ENCODE assay signal across 11 cellular contexts in genomic region chr12:67667276-67668073, GRCh38. TPM values are rescaled to one million over a fixed set of nuclear protein-coding genes. Genes with fewer than 3 reads are reported as not detected.
A peak's percentile ranks its signal among the peaks of the same experiment; 100 is the strongest.
DNase-seq lines count a peak whose midpoint lies in the region; ATAC-seq and TF ChIP-seq lines count a peak whose summit lies in the region.
"Had no signal": no experiment of that assay in that cellular context is flagged by ENCODE, and none has a peak within 500 bp of the region (broad histone marks: within the 10 kb centered on the region; RNA-seq: fewer than 3 reads in every experiment).

No MANE protein-coding gene starts in this region.

- H3K9me2 ChIP-seq in PC-9 (ENCODE audit: insufficient read depth): no peaks in the 10 kb centered on the region

- CTCF ChIA-PET in PC-9 (lab: Charles Lee): interaction anchor here (0.7 kb wide), 1 partner anchor 939 kb away, joined by 5 read pairs; no protein-coding TSS in a partner anchor

- H3K4me1 Mint-ChIP-seq in HFFc6 (ENCODE audit: low read depth): peaks cover 93% of the 10 kb centered on the region
- peaks cover 14% of the 10 kb centered on the region for H3K4me1 Mint-ChIP-seq in activated T-helper 2 cell treated with anti-CD3 and anti-CD28 coated beads, Interferon-gamma antibody, Interleukin-2, Interleukin-4, amounts not matched to agents 10 μg/mL and 5 μg/mL and 100 μg/mL, durations not matched to agents 14 hours and 24 hours and 36 hours (ENCODE audit: low read depth)

- POLR2A ChIA-PET in PC-9 (lab: Charles Lee; ENCODE audit: unreplicated experiment): no interaction called here

- no peak overlapping the region for H3K4me3 Mint-ChIP-seq in HFFc6
- no peak overlapping the region for H3K4me3 Mint-ChIP-seq in activated T-helper 2 cell treated with anti-CD3 and anti-CD28 coated beads, Interferon-gamma antibody, Interleukin-2, Interleukin-4, amounts not matched to agents 10 μg/mL and 5 μg/mL and 100 μg/mL, durations not matched to agents 14 hours and 24 hours and 36 hours (ENCODE audit: low read depth)

- WGBS in body of pancreas, 2 donors: 60 to 68% methylated on average over 8 of the region's 8 CpGs

- no peak overlapping the region for H3K4me3 ChIP-seq in body of pancreas
- no peak overlapping the region for H3K4me3 ChIP-seq in gastrocnemius medialis
- H3K4me3 ChIP-seq in PC-9: no peak overlapping the region

- H3F3A ChIP-seq in PC-9 (ENCODE audit: insufficient read depth, low read depth): peaks cover 18% of the 10 kb centered on the region; the same call in 1 of the 2 replicates

- DNase-seq in HFFc6 (no peak), body of pancreas (peak; percentile 23 to 53 (median 36)), left lobe of liver (ENCODE audit: low spot score) (peak; percentile 47), gastrocnemius medialis (peak; percentile 47 to 63), GM03348 (ENCODE audit: low spot score) (no peak), PC-9 (no peak), SIG-M5 treated with dmso at 0.1 percent for 504 hours (lab: John Stamatoyannopoulos, UW; ENCODE audit: unreplicated experiment) (no peak)
- no peak for DNase-seq in activated T-helper 2 cell treated with anti-CD3 and anti-CD28 coated beads, Interferon-gamma antibody, Interleukin-2, Interleukin-4, amounts not matched to agents 10 μg/mL and 5 μg/mL and 100 μg/mL, durations not matched to agents 14 hours and 24 hours and 36 hours (ENCODE audit: low spot score)
- DNase-seq: activated gamma-delta T cell, NCI-H187 had no signal

- H3K9me3 Mint-ChIP-seq in HFFc6: peaks cover 5% of the 10 kb centered on the region
- H3K9me3 Mint-ChIP-seq in activated T-helper 2 cell treated with anti-CD3 and anti-CD28 coated beads, Interferon-gamma antibody, Interleukin-2, Interleukin-4, amounts not matched to agents 10 μg/mL and 5 μg/mL and 100 μg/mL, durations not matched to agents 14 hours and 24 hours and 36 hours: peaks cover 6% of the 10 kb centered on the region

- peaks cover 2% of the 10 kb centered on the region for H3K27me3 Mint-ChIP-seq in HFFc6 (ENCODE audit: insufficient read depth)
- no peaks in the 10 kb centered on the region for H3K27me3 Mint-ChIP-seq in activated T-helper 2 cell treated with anti-CD3 and anti-CD28 coated beads, Interferon-gamma antibody, Interleukin-2, Interleukin-4, amounts not matched to agents 10 μg/mL and 5 μg/mL and 100 μg/mL, durations not matched to agents 14 hours and 24 hours and 36 hours (ENCODE audit: low read depth)

- H3K27me3 ChIP-seq in body of pancreas: no peaks in the 10 kb centered on the region
- H3K27me3 ChIP-seq in gastrocnemius medialis: no peaks in the 10 kb centered on the region
- no peaks in the 10 kb centered on the region for H3K27me3 ChIP-seq in PC-9 (ENCODE audit: insufficient read depth, low read depth)
- H3K27me3 ChIP-seq: neutrophil had no signal

- H3K9me3 ChIP-seq in body of pancreas (no peaks in the 10 kb centered on the region), gastrocnemius medialis (no peaks in the 10 kb centered on the region), PC-9 (ENCODE audit: insufficient read depth, low read depth) (no peaks in the 10 kb centered on the region)
- H3K9me3 ChIP-seq: neutrophil had no signal

- peaks cover 5% of the 10 kb centered on the region for H4K20me1 ChIP-seq in PC-9 (ENCODE audit: insufficient read depth)

- in situ Hi-C loops in gastrocnemius medialis (cut with MboI; ENCODE audit: low sequenced_read_pairs in 4 of 4): loop anchor here in 1 of 4 donors (25.0 kb wide), 1 partner anchor 270 kb away; no protein-coding TSS in a partner anchor

- no peak for TF ChIP-seq CTCF in HFFc6 (IDR thresholded peaks at IDR 0.05)
- TF ChIP-seq CTCF in body of pancreas (IDR thresholded peaks at IDR 0.05): no peak
- no peak for TF ChIP-seq CTCF in gastrocnemius medialis (IDR thresholded peaks at IDR 0.05 in 4 of 5, conservative IDR thresholded peaks at IDR 0.05 in 1 of 5)
- TF ChIP-seq CTCF in PC-9 (conservative IDR thresholded peaks at IDR 0.05): no peak

- H3K79me2 ChIP-seq in PC-9 (ENCODE audit: low read depth): peaks cover 21% of the 10 kb centered on the region

- H3K36me3 ChIP-seq in body of pancreas (replicated peaks in 1 of 2; ENCODE audit: insufficient read depth in 1 of 2, low read depth in 2 of 2): no peaks in the 10 kb centered on the region
- no peaks in the 10 kb centered on the region for H3K36me3 ChIP-seq in gastrocnemius medialis
- H3K36me3 ChIP-seq in PC-9 (ENCODE audit: low read depth): peaks cover 12% of the 10 kb centered on the region; the same call in 1 of the 2 replicates
- H3K36me3 ChIP-seq: neutrophil had no signal

- H2AFZ ChIP-seq in PC-9: no peak overlapping the region

- H3K27ac Mint-ChIP-seq in HFFc6: peak overlapping the region; percentile 29; the same call in 1 of the 2 replicates
- H3K27ac Mint-ChIP-seq in activated T-helper 2 cell treated with anti-CD3 and anti-CD28 coated beads, Interferon-gamma antibody, Interleukin-2, Interleukin-4, amounts not matched to agents 10 μg/mL and 5 μg/mL and 100 μg/mL, durations not matched to agents 14 hours and 24 hours and 36 hours: no peak overlapping the region

- H3K4me1 ChIP-seq in body of pancreas (peaks cover 15% of the 10 kb centered on the region), gastrocnemius medialis (peaks cover 59 to 72% of the 10 kb centered on the region in 2 donors), PC-9 (replicated peaks; ENCODE audit: insufficient read depth) (no peaks in the 10 kb centered on the region)

- H3K27ac ChIP-seq in body of pancreas (no peak overlapping the region), gastrocnemius medialis (peak overlapping the region; percentile 41 to 98 (median 54)), PC-9 (no peak overlapping the region)
- H3K27ac ChIP-seq: neutrophil had no signal

- H3K36me3 Mint-ChIP-seq in HFFc6 (ENCODE audit: low read depth): peaks cover 39% of the 10 kb centered on the region
- peaks cover 21% of the 10 kb centered on the region for H3K36me3 Mint-ChIP-seq in activated T-helper 2 cell treated with anti-CD3 and anti-CD28 coated beads, Interferon-gamma antibody, Interleukin-2, Interleukin-4, amounts not matched to agents 10 μg/mL and 5 μg/mL and 100 μg/mL, durations not matched to agents 14 hours and 24 hours and 36 hours (ENCODE audit: low read depth)

- no TSS peak for BruUV-seq in PC-9 (replicated peaks; lab: Mats Ljungman, UMichigan)

- TF ChIP-seq POLR2A in body of pancreas (IDR thresholded peaks at IDR 0.05) (no peak), gastrocnemius medialis (IDR thresholded peaks at IDR 0.05) (no peak)

- ATAC-seq in body of pancreas: no peak
- ATAC-seq in left lobe of liver: peak; percentile 94
- peak; percentile 56 to 69 for ATAC-seq in gastrocnemius medialis

- intact Hi-C loops in body of pancreas (cut with DNase I): no loop called here
- intact Hi-C loops in gastrocnemius medialis (cut with DNase I; ENCODE audit: low total_unique reads): no loop called here
- intact Hi-C loops in PC-9 (cut with micrococcal nuclease; ENCODE audit: unreplicated experiment): no loop called here
- intact Hi-C loops in activated T-helper 2 cell treated with anti-CD3 and anti-CD28 coated beads, Interferon-gamma antibody, Interleukin-2, Interleukin-4, amounts not matched to agents 10 μg/mL and 5 μg/mL and 100 μg/mL, durations not matched to agents 14 hours and 24 hours and 36 hours (cut with micrococcal nuclease): no loop called here

- no peak overlapping the region for H3K4me2 ChIP-seq in PC-9

RNA-seq across cellular contexts. Expression of gene DYRK2, which starts 18.9 kb away (rescaled TPM):
- 10 to 100 TPM; 30.4 to 40.1 (median 31.6) TPM for total RNA-seq in HFFc6 (2021; fragmentation: NEBNext Ultra II Directional; extraction: Animal tissue kit (Norgen Biotek cat#: 25700))
- 10 to 100 TPM; 15.6 to 19.8 TPM for total RNA-seq in body of pancreas
- 10.7 TPM for total RNA-seq in left lobe of liver
- 10 to 100 TPM; 14.1 to 25.7 (median 15.9) TPM for total RNA-seq in gastrocnemius medialis
- total RNA-seq in PC-9 (2021): 42.9 and 55.6 TPM in 2 replicates
- 19.7 and 20.6 TPM in 2 replicates for total RNA-seq in activated T-helper 2 cell treated with anti-CD3 and anti-CD28 coated beads, Interferon-gamma antibody, Interleukin-2, Interleukin-4, amounts not matched to agents 10 μg/mL and 5 μg/mL and 100 μg/mL, durations not matched to agents 14 hours and 24 hours and 36 hours

Comparison
In these comparisons a context has a peak if more than half of its experiments do, and no peak if none do; other contexts are left out.
1. DNase-seq: peak in body of pancreas (4 of 4), left lobe of liver (single experiment) and gastrocnemius medialis (2 of 2); none in HFFc6 (single experiment), GM03348 (single experiment), PC-9 (0 of 2), activated T-helper 2 cell treated with anti-CD3 and anti-CD28 coated beads, Interferon-gamma antibody, Interleukin-2, Interleukin-4, amounts not matched to agents 10 μg/mL and 5 μg/mL and 100 μg/mL, durations not matched to agents 14 hours and 24 hours and 36 hours (single experiment) and SIG-M5 treated with dmso at 0.1 percent for 504 hours (single experiment).
2. H3K27ac ChIP-seq: peak in gastrocnemius medialis (4 of 4); none in body of pancreas (0 of 4) and PC-9 (single experiment).